In the genomic region with DNA sequence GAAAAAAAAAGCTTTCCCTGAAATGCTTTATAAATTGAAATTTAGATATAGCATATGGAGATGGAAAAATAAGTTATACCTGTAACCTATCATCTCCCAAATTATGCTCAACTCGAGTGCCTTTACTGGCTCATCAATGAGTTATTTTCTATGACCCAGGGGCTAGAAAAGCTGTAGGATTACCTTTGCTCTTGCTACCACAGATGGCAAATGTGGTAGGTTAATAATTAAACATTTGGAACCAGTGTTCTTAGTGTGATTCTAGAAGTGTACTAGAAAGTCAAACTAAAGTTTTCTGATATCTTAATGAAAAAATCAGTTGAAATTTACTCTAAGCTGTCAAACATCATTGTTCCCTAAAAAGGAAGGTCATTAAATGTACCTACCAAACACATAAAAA, we compare ENCODE assay signal across 1 cellular context.
TF ChIP-seq lines count a peak whose summit lies in the region.

No MANE protein-coding gene starts in this region.

TF ChIP-seq in GM23338, 12 proteins besides CTCF, POLR2A, EP300 and RAD21:
- TF ChIP-seq, protein P1, sequence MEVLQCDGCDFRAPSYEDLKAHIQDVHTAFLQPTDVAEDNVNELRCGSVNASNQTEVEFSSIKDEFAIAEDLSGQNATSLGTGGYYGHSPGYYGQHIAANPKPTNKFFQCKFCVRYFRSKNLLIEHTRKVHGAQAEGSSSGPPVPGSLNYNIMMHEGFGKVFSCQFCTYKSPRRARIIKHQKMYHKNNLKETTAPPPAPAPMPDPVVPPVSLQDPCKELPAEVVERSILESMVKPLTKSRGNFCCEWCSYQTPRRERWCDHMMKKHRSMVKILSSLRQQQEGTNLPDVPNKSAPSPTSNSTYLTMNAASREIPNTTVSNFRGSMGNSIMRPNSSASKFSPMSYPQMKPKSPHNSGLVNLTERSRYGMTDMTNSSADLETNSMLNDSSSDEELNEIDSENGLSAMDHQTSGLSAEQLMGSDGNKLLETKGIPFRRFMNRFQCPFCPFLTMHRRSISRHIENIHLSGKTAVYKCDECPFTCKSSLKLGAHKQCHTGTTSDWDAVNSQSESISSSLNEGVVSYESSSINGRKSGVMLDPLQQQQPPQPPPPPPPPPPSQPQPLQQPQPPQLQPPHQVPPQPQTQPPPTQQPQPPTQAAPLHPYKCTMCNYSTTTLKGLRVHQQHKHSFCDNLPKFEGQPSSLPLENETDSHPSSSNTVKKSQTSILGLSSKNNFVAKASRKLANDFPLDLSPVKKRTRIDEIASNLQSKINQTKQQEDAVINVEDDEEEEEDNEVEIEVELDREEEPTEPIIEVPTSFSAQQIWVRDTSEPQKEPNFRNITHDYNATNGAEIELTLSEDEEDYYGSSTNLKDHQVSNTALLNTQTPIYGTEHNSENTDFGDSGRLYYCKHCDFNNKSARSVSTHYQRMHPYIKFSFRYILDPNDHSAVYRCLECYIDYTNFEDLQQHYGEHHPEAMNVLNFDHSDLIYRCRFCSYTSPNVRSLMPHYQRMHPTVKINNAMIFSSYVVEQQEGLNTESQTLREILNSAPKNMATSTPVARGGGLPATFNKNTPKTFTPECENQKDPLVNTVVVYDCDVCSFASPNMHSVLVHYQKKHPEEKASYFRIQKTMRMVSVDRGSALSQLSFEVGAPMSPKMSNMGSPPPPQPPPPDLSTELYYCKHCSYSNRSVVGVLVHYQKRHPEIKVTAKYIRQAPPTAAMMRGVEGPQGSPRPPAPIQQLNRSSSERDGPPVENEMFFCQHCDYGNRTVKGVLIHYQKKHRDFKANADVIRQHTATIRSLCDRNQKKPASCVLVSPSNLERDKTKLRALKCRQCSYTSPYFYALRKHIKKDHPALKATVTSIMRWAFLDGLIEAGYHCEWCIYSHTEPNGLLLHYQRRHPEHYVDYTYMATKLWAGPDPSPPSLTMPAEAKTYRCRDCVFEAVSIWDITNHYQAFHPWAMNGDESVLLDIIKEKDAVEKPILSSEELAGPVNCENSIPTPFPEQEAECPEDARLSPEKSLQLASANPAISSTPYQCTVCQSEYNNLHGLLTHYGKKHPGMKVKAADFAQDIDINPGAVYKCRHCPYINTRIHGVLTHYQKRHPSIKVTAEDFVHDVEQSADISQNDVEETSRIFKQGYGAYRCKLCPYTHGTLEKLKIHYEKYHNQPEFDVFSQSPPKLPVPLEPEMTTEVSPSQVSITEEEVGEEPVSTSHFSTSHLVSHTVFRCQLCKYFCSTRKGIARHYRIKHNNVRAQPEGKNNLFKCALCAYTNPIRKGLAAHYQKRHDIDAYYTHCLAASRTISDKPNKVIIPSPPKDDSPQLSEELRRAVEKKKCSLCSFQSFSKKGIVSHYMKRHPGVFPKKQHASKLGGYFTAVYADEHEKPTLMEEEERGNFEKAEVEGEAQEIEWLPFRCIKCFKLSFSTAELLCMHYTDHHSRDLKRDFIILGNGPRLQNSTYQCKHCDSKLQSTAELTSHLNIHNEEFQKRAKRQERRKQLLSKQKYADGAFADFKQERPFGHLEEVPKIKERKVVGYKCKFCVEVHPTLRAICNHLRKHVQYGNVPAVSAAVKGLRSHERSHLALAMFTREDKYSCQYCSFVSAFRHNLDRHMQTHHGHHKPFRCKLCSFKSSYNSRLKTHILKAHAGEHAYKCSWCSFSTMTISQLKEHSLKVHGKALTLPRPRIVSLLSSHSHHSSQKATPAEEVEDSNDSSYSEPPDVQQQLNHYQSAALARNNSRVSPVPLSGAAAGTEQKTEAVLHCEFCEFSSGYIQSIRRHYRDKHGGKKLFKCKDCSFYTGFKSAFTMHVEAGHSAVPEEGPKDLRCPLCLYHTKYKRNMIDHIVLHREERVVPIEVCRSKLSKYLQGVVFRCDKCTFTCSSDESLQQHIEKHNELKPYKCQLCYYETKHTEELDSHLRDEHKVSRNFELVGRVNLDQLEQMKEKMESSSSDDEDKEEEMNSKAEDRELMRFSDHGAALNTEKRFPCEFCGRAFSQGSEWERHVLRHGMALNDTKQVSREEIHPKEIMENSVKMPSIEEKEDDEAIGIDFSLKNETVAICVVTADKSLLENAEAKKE (CRISPR knock-in tag; IDR thresholded peaks at IDR 0.05) = no peak
- TF ChIP-seq POLR2AphosphoS5 (IDR thresholded peaks at IDR 0.05; ENCODE audit: low read depth) = no peak
- no peak for TF ChIP-seq CREB1 (CRISPR knock-in tag; IDR thresholded peaks at IDR 0.05; ENCODE audit: low read depth)
- TF ChIP-seq ZNF331 (CRISPR knock-in tag; IDR thresholded peaks at IDR 0.05; ENCODE audit: low read depth) = no peak
- TF ChIP-seq EZH2 (IDR thresholded peaks at IDR 0.05; ENCODE audit: low read depth, unreplicated experiment) = no peak
- TF ChIP-seq NANOG (IDR thresholded peaks at IDR 0.05; ENCODE audit: borderline replicate concordance) = no peak
- no peak for TF ChIP-seq STAT1 (IDR thresholded peaks at IDR 0.05; ENCODE audit: unreplicated experiment)
- TF ChIP-seq ZNF114 (CRISPR knock-in tag; IDR thresholded peaks at IDR 0.05) = no peak
- TF ChIP-seq EZH2phosphoT487 (IDR thresholded peaks at IDR 0.05; ENCODE audit: unreplicated experiment) = no peak
- TF ChIP-seq, protein P2, sequence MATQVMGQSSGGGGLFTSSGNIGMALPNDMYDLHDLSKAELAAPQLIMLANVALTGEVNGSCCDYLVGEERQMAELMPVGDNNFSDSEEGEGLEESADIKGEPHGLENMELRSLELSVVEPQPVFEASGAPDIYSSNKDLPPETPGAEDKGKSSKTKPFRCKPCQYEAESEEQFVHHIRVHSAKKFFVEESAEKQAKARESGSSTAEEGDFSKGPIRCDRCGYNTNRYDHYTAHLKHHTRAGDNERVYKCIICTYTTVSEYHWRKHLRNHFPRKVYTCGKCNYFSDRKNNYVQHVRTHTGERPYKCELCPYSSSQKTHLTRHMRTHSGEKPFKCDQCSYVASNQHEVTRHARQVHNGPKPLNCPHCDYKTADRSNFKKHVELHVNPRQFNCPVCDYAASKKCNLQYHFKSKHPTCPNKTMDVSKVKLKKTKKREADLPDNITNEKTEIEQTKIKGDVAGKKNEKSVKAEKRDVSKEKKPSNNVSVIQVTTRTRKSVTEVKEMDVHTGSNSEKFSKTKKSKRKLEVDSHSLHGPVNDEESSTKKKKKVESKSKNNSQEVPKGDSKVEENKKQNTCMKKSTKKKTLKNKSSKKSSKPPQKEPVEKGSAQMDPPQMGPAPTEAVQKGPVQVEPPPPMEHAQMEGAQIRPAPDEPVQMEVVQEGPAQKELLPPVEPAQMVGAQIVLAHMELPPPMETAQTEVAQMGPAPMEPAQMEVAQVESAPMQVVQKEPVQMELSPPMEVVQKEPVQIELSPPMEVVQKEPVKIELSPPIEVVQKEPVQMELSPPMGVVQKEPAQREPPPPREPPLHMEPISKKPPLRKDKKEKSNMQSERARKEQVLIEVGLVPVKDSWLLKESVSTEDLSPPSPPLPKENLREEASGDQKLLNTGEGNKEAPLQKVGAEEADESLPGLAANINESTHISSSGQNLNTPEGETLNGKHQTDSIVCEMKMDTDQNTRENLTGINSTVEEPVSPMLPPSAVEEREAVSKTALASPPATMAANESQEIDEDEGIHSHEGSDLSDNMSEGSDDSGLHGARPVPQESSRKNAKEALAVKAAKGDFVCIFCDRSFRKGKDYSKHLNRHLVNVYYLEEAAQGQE (IDR thresholded peaks at IDR 0.05; ENCODE audit: unreplicated experiment) = no peak
- no peak for TF ChIP-seq JUNB (IDR thresholded peaks at IDR 0.05; ENCODE audit: unreplicated experiment)
- TF ChIP-seq, protein P3, sequence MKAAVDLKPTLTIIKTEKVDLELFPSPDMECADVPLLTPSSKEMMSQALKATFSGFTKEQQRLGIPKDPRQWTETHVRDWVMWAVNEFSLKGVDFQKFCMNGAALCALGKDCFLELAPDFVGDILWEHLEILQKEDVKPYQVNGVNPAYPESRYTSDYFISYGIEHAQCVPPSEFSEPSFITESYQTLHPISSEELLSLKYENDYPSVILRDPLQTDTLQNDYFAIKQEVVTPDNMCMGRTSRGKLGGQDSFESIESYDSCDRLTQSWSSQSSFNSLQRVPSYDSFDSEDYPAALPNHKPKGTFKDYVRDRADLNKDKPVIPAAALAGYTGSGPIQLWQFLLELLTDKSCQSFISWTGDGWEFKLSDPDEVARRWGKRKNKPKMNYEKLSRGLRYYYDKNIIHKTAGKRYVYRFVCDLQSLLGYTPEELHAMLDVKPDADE (IDR thresholded peaks at IDR 0.05) = no peak
